In the genomic region with DNA sequence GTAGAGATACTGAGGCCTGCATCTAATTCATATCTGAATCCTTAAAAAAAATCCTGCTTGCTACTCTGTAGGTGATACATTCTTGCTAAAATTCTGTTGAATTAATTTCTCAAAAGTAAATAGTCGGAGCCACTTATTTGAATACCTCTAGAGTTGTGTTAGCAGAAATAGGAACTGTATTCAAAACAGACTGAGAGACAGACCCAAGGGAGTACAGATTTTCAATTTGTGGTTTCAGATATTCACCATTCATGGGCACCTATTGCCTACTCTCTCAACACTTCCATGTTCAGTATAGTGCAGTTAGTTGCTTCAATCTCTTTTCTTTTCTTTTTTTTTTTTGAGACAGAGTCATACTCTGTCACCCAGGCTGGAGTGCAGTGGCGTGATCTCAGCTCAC, we compare ENCODE assay signal across 14 cellular contexts. TPM values are rescaled to one million over a fixed set of nuclear protein-coding genes. Genes with fewer than 3 reads are reported as not detected.
A peak's percentile ranks its signal among the peaks of the same experiment; 100 is the strongest.
DNase-seq lines count a peak whose midpoint lies in the region; ATAC-seq, FAIRE-seq and TF ChIP-seq lines count a peak whose summit lies in the region.
"Had no signal": no experiment of that assay in that cellular context is flagged by ENCODE, and none has a peak within 500 bp of the region (broad histone marks: within the 10 kb centered on the region; RNA-seq: fewer than 3 reads in every experiment).

No MANE protein-coding gene starts in this region.

- H3K9me3 ChIP-seq in GM12878 (replicated peaks; ENCODE audit: control insufficient read depth, insufficient read depth, low read length) = no peaks in the 10 kb centered on the region; the same call in 2 of the 3 replicates
- H3K9me3 ChIP-seq: upper lobe of right lung had no signal

- no peak overlapping the region for H3K4me3 Mint-ChIP-seq in T-helper 2 cell treated with Interferon-gamma antibody and Interleukin-4, amounts not matched to agents 5 μg/mL and 100 μg/mL, for 36 hours
- H3K4me3 Mint-ChIP-seq: immature natural killer cell; natural killer cell treated with Interleukin-12 subunit alpha and Interleukin-12 subunit beta and Interleukin-15 and Interleukin-18, amount 100 ng/mL, for 72 hours had no signal

- DNase-seq in GM12878 (ENCODE audit: low read depth, low spot score) (no peak), AG08395 (ENCODE audit: low spot score) (no peak), middle frontal gyrus (ENCODE audit: extremely low spot score, low spot score) (no peak), NCI-H446 (lab: John Stamatoyannopoulos, UW) (no peak)
- DNase-seq in T-helper 2 cell treated with Interferon-gamma antibody and Interleukin-4, amounts not matched to agents 5 μg/mL and 100 μg/mL, for 36 hours (ENCODE audit: low spot score) = no peak
- DNase-seq: activated naive CD4-positive, alpha-beta T cell treated with anti-CD3 and anti-CD28 coated beads, Interleukin-2, amount 50 U/mL, for 16 hours; immature natural killer cell; NCI-H1105; upper lobe of right lung had no signal

- H3K79me2 ChIP-seq in GM12878 (ENCODE audit: control insufficient read depth, insufficient read depth, low read length) = no peaks in the 10 kb centered on the region

- H3K4me1 Mint-ChIP-seq in T-helper 2 cell treated with Interferon-gamma antibody and Interleukin-4, amounts not matched to agents 5 μg/mL and 100 μg/mL, for 36 hours (ENCODE audit: low read depth) = peaks cover 16% of the 10 kb centered on the region

- WGBS in GM12878 (ENCODE audit: insufficient coverage, insufficient replicate concordance, low lambda C conversion rate, missing lambda C conversion rate) = 0% methylated on average over 1 of the region's 2 CpGs

- no peak overlapping the region for H3K27ac ChIP-seq in GM12878 (ENCODE audit: control insufficient read depth, insufficient read depth)
- H3K27ac ChIP-seq: upper lobe of right lung had no signal

- H3K4me1 ChIP-seq in GM12878 (ENCODE audit: control insufficient read depth, insufficient read depth, low read length) = no peaks in the 10 kb centered on the region
- H3K4me1 ChIP-seq: upper lobe of right lung had no signal

- SMC1A ChIA-PET in GM12878 (lab: Charles Lee; ENCODE audit: uncharacterized antibody, unreplicated experiment) = no interaction called here

- no peaks in the 10 kb centered on the region for H4K20me1 ChIP-seq in GM12878 (ENCODE audit: control insufficient read depth, insufficient read depth)

- FAIRE-seq in GM12878 (lab: Jason Lieb, UNC) = no peak

- H2AFZ ChIP-seq in GM12878 (ENCODE audit: control insufficient read depth, low read depth, low read length) = no peak overlapping the region

- RAD21 ChIA-PET in GM12878 (lab: Charles Lee; ENCODE audit: unreplicated experiment) = no interaction called here

- no TSS peak for BruUV-seq in GM12878 (replicated peaks; lab: Mats Ljungman, UMichigan)

- H3K27me3 ChIP-seq in GM12878 (replicated peaks in 1 of 2; ENCODE audit: control insufficient read depth in 2 of 2, insufficient read depth in 2 of 2, low read length in 1 of 2) = peaks cover 0 to 6% of the 10 kb centered on the region in 2 experiments; a peak in 2 of 4 replicates
- H3K27me3 ChIP-seq: upper lobe of right lung had no signal

- TF ChIP-seq EP300 in GM12878 (IDR thresholded peaks at IDR 0.05; ENCODE audit: borderline replicate concordance in 1 of 2, control insufficient read depth in 1 of 2, low read depth in 2 of 2, low read length in 2 of 2) = no peak

- H3K27ac Mint-ChIP-seq in T-helper 2 cell treated with Interferon-gamma antibody and Interleukin-4, amounts not matched to agents 5 μg/mL and 100 μg/mL, for 36 hours = no peak overlapping the region
- H3K27ac Mint-ChIP-seq: immature natural killer cell had no signal

- H3K36me3 Mint-ChIP-seq in T-helper 2 cell treated with Interferon-gamma antibody and Interleukin-4, amounts not matched to agents 5 μg/mL and 100 μg/mL, for 36 hours (ENCODE audit: low read depth) = no peaks in the 10 kb centered on the region
- H3K36me3 Mint-ChIP-seq: immature natural killer cell; natural killer cell treated with Interleukin-12 subunit alpha and Interleukin-12 subunit beta and Interleukin-15 and Interleukin-18, amount 100 ng/mL, for 72 hours had no signal

- no peaks in the 10 kb centered on the region for H3K36me3 ChIP-seq in GM12878 (ENCODE audit: control insufficient read depth in 2 of 2, insufficient read depth in 2 of 2, low read length in 1 of 2)
- H3K36me3 ChIP-seq: upper lobe of right lung had no signal

- no peak for TF ChIP-seq POLR2A in GM12878 (IDR thresholded peaks at IDR 0.05; ENCODE audit: low read depth, low read length)

- POLR2A ChIA-PET in GM12878 (lab: Charles Lee) = no interaction called here

- no peak overlapping the region for H3K9ac ChIP-seq in GM12878 (ENCODE audit: control insufficient read depth, insufficient read depth, low read length)

- ATAC-seq in GM18907 (IDR thresholded peaks at IDR 0.05; ENCODE audit: unreplicated experiment) (peak; percentile 91), GM21723 (IDR thresholded peaks at IDR 0.05; ENCODE audit: unreplicated experiment) (peak; percentile 80), HG03159 (IDR thresholded peaks at IDR 0.05; ENCODE audit: unreplicated experiment) (peak; percentile 69), GM12878 (peak; percentile 68)
- ATAC-seq: natural killer cell treated with Interleukin-12 subunit alpha and Interleukin-12 subunit beta and Interleukin-15 and Interleukin-18, amount 100 ng/mL, for 72 hours; upper lobe of right lung had no signal

- H3K4me2 ChIP-seq in GM12878 (ENCODE audit: control insufficient read depth, insufficient read depth) = no peak overlapping the region

- H3K4me3 ChIP-seq in GM12878 = no peak overlapping the region
- H3K4me3 ChIP-seq: upper lobe of right lung had no signal

- no peaks in the 10 kb centered on the region for H3K9me3 Mint-ChIP-seq in T-helper 2 cell treated with Interferon-gamma antibody and Interleukin-4, amounts not matched to agents 5 μg/mL and 100 μg/mL, for 36 hours
- H3K9me3 Mint-ChIP-seq: immature natural killer cell; natural killer cell treated with Interleukin-12 subunit alpha and Interleukin-12 subunit beta and Interleukin-15 and Interleukin-18, amount 100 ng/mL, for 72 hours had no signal

- no peaks in the 10 kb centered on the region for H3K27me3 Mint-ChIP-seq in T-helper 2 cell treated with Interferon-gamma antibody and Interleukin-4, amounts not matched to agents 5 μg/mL and 100 μg/mL, for 36 hours (ENCODE audit: low read depth)

- TF ChIP-seq RAD21 in GM12878 (IDR thresholded peaks at IDR 0.05; ENCODE audit: insufficient read depth, low read depth, low read length) = no peak

- intact Hi-C loops in GM12878 (cut with micrococcal nuclease; ENCODE audit: unreplicated experiment) = no loop called here

- in situ Hi-C loops in GM12878 (cut with MboI) = loop anchor here (25.0 kb wide), 2 partner anchors 584 to 1234 kb away; partner anchors contain the start of gene CYP20A1

- CTCF ChIA-PET in GM12878 (lab: Yijun Ruan, JAX) = interaction anchor here (0.6 kb wide), 1 partner anchor 825 kb away, joined by 3 read pairs; no protein-coding TSS in a partner anchor

- TF ChIP-seq CTCF in GM12878 (IDR thresholded peaks at IDR 0.05 in 2 of 3, conservative IDR thresholded peaks at IDR 0.05 in 1 of 3; ENCODE audit: control insufficient read depth in 2 of 3, extremely low read depth in 1 of 3, insufficient read depth in 1 of 3, low read depth in 3 of 3, low read length in 3 of 3) = no peak

TF ChIP-seq in GM12878, 131 proteins besides CTCF, POLR2A, EP300 and RAD21:
- peak; percentile 35 for TF ChIP-seq MEF2B (IDR thresholded peaks at IDR 0.05; ENCODE audit: partially characterized antibody, poor library complexity, severe bottlenecking)
- TF ChIP-seq, protein P1, sequence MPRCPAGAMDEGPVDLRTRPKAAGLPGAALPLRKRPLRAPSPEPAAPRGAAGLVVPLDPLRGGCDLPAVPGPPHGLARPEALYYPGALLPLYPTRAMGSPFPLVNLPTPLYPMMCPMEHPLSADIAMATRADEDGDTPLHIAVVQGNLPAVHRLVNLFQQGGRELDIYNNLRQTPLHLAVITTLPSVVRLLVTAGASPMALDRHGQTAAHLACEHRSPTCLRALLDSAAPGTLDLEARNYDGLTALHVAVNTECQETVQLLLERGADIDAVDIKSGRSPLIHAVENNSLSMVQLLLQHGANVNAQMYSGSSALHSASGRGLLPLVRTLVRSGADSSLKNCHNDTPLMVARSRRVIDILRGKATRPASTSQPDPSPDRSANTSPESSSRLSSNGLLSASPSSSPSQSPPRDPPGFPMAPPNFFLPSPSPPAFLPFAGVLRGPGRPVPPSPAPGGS (IDR thresholded peaks at IDR 0.05; ENCODE audit: borderline replicate concordance, insufficient read depth, low read depth, low read length, poor library complexity, severe bottlenecking) = no peak
- no peak for TF ChIP-seq YY1 (IDR thresholded peaks at IDR 0.05; ENCODE audit: low read depth, low read length)
- TF ChIP-seq RUNX3 (IDR thresholded peaks at IDR 0.05; ENCODE audit: low read length) = peak; percentile 12; the same call in 1 of the 2 replicates
- no peak for TF ChIP-seq SRF (IDR thresholded peaks at IDR 0.05; ENCODE audit: low read depth in 2 of 2, low read length in 2 of 2)

RNA-seq across cellular contexts. Expression of gene CTLA4, which starts 46.6 kb away (rescaled TPM):
- total RNA-seq in GM12878 (2013; cell fraction: nucleolus; rRNA removed) = not detected in 2 replicates
- total RNA-seq in GM12878 (2014; rRNA removed) (not detected in 2 replicates), GM12878 (2014; rRNA removed; fragmentation: Illumina TruSeq; extraction: Trizol) (not detected in 2 replicates), GM12878 (2021) (0.29 TPM in 1 of 2 replicates, not detected in the other)
- not detected for polyA plus RNA-seq in GM12878 (2011; ENCODE audit: low read depth)
- polyA plus RNA-seq in GM12878 (2011; rRNA removed) (not detected in 2 replicates), GM12878 (2014; fragmentation: Illumina TruSeq; extraction: Trizol) (not detected in 2 replicates), GM12878 (2014; fragmentation: Nextera tagmentation; extraction: Ambion mirVana) (not detected), GM12878 (2014; rRNA removed) (not detected in 2 replicates), GM12878 (2016; fragmentation: Nextera tagmentation; extraction: Ambion mirVana) (not detected)
- not detected in 2 replicates for polyA plus RNA-seq in GM12878 (2011; cell fraction: cytosol; rRNA removed)
- not detected in 2 replicates for polyA plus RNA-seq in GM12878 (2011; cell fraction: nucleus; rRNA removed)
- not detected in 2 replicates for polyA plus RNA-seq in GM12878 (2012)
- polyA minus RNA-seq in GM12878 (2011; rRNA and poly(A)+ RNA removed) = not detected in 2 replicates
- polyA minus RNA-seq in GM12878 (2011; cell fraction: cytosol; rRNA and poly(A)+ RNA removed) = not detected in 2 replicates
- polyA minus RNA-seq in GM12878 (2011; cell fraction: nucleus; rRNA and poly(A)+ RNA removed) = not detected in 2 replicates
- total RNA-seq: fibroblast of lung had no signal
- polyA plus RNA-seq: fibroblast of lung had no signal
